Comparison of ENCODE assay signal across 18 cellular contexts in the genomic region with DNA sequence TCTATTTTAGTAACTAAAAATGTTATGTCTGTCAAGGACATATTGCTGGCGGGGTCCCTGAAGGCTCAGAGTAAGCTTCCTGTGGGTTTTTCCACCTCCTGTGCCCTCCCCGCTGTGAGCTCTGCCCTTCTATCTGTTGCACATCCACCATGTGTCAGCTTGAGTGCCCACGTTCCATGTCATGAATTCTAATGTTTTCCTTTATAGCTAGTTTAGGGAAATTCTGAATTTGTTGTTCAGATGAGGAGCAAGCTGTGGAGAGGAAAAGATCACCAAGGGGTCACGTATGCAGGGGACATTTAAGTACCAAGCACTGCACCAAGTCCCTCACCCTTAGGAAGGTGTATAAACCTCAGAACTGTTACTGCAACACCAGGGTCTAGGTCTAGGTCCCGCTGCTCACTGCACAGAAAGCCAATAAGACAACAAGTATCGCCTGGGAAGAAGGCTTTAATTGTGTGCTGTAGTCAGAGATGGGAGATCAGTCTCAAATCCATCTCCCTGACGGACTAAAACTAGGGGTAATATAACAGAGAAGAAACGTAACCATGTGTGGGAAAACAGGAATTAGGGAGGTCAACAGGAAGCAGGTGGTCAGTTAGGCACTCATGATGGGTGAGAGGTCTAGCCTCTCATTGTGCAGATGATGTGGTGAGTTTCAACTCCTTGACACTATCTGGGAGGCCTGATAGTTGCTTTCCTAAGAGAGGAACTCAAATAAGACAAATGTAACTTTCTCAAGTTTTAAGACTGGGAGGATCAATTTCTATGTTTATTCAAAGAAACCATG. TPM values are rescaled to one million over a fixed set of nuclear protein-coding genes. Genes with fewer than 3 reads are reported as not detected.
"Had no signal": no experiment of that assay in that cellular context is flagged by ENCODE, and none has a peak within 500 bp of the region (broad histone marks: within the 10 kb centered on the region; RNA-seq: fewer than 3 reads in every experiment).

No MANE protein-coding gene starts in this region.

- H3K4me3 ChIP-seq: esophagus squamous epithelium, pancreas, sigmoid colon had no signal

- H3K36me3 ChIP-seq: esophagus squamous epithelium, pancreas, sigmoid colon had no signal

- H3K9me3 ChIP-seq: esophagus squamous epithelium, pancreas, sigmoid colon had no signal

- H3K9me3 Mint-ChIP-seq: activated T-cell treated with anti-CD3 and anti-CD28 coated beads, Interleukin-2, amount 50 U/mL, for 4 hours; mesothelial cell of epicardium; stimulated activated memory B cell treated with anti-CD40 and anti-IgM and Interleukin-4, amounts not matched to agents 10 μg/mL and 1 μg/mL and 100 μg/mL, for 72 hours; type B pancreatic cell had no signal

- H3K4me1 Mint-ChIP-seq: mesothelial cell of epicardium had no signal

- H3K27me3 ChIP-seq: esophagus squamous epithelium, pancreas, sigmoid colon had no signal

- DNase-seq: activated CD4-positive, alpha-beta T cell treated with anti-CD3 and anti-CD28 coated beads for 1 hour; activated CD4-positive, alpha-beta T cell treated with anti-CD3 and anti-CD28 coated beads, Interleukin-2, amount 50 U/mL, for 48 hours; activated effector memory CD4-positive, alpha-beta T cell treated with Interleukin-2 at 50 U/mL for 16 hours; activated naive CD4-positive, alpha-beta T cell treated with anti-CD3 and anti-CD28 coated beads, Interleukin-2, amount 50 U/mL, for 16 hours; activated T-cell treated with anti-CD3 and anti-CD28 coated beads, Interleukin-2, amount 50 U/mL, for 4 hours; esophagus squamous epithelium; hypothalamus; sigmoid colon; stimulated activated CD4-positive, alpha-beta T cell treated with anti-CD3 and anti-CD28 coated beads, Interleukin-2, amount 100 ng/mL, for 24 hours had no signal

- H3K27ac ChIP-seq: pancreas, sigmoid colon, VCaP had no signal

- H3K27me3 Mint-ChIP-seq: type B pancreatic cell had no signal

- H3K27ac Mint-ChIP-seq: mesothelial cell of epicardium; stimulated activated memory B cell treated with anti-CD40 and anti-IgM and Interleukin-4, amounts not matched to agents 10 μg/mL and 1 μg/mL and 100 μg/mL, for 72 hours; type B pancreatic cell had no signal

- H3K4me3 Mint-ChIP-seq: activated T-cell treated with anti-CD3 and anti-CD28 coated beads, Interleukin-2, amount 50 U/mL, for 4 hours; mesothelial cell of epicardium; stimulated activated memory B cell treated with anti-CD40 and anti-IgM and Interleukin-4, amounts not matched to agents 10 μg/mL and 1 μg/mL and 100 μg/mL, for 72 hours; type B pancreatic cell had no signal

- H3K36me3 Mint-ChIP-seq: mesothelial cell of epicardium; stimulated activated memory B cell treated with anti-CD40 and anti-IgM and Interleukin-4, amounts not matched to agents 10 μg/mL and 1 μg/mL and 100 μg/mL, for 72 hours; type B pancreatic cell had no signal

- ATAC-seq: activated T-cell treated with anti-CD3 and anti-CD28 coated beads, Interleukin-2, amount 50 U/mL, for 4 hours; pancreas; stimulated activated memory B cell treated with anti-CD40 and anti-IgM and Interleukin-4, amounts not matched to agents 10 μg/mL and 1 μg/mL and 100 μg/mL, for 72 hours had no signal

RNA-seq across cellular contexts. Expression of a gene that starts 9.7 kb away (rescaled TPM):
- total RNA-seq: activated T-cell treated with anti-CD3 and anti-CD28 coated beads, Interleukin-2, amount 50 U/mL, for 4 hours; esophagus squamous epithelium; fibroblast of villous mesenchyme; glomerular endothelial cell; lower leg skin; mesothelial cell of epicardium; pancreas; sigmoid colon; SK-MEL-5 had no signal
